2 cellular contexts compared by ENCODE assay signal in the genomic region with DNA sequence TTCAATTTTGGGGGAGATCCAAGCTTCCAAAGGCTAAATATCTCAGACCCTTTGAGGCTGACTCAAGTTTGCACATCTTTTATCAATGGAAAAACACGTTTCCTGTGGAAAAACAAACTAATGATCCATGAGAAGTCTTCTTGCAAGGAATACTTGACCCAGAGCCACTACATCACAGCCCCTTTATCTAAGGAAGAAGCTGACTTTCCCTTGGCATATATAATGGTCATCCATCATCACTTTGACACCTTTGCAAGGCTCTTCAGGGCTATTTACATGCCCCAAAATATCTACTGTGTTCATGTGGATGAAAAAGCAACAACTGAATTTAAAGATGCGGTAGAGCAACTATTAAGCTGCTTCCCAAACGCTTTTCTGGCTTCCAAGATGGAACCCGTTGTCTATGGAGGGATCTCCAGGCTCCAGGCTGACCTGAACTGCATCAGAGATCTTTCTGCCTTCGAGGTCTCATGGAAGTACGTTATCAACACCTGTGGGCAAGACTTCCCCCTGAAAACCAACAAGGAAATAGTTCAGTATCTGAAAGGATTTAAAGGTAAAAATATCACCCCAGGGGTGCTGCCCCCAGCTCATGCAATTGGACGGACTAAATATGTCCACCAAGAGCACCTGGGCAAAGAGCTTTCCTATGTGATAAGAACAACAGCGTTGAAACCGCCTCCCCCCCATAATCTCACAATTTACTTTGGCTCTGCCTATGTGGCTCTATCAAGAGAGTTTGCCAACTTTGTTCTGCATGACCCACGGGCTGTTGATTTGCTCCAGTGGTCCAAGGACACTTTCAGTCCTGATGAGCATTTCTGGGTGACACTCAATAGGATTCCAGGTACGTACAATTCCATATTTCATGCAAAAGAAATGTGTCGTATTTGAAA.
TF ChIP-seq lines count a peak whose summit lies in the region.

No MANE protein-coding gene starts in this region.

TF ChIP-seq in SK-N-SH, 30 proteins besides CTCF, POLR2A, EP300 and RAD21 (continued from another document):
- TF ChIP-seq, protein P1, sequence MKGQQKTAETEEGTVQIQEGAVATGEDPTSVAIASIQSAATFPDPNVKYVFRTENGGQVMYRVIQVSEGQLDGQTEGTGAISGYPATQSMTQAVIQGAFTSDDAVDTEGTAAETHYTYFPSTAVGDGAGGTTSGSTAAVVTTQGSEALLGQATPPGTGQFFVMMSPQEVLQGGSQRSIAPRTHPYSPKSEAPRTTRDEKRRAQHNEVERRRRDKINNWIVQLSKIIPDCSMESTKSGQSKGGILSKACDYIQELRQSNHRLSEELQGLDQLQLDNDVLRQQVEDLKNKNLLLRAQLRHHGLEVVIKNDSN (IDR thresholded peaks at IDR 0.05; ENCODE audit: borderline replicate concordance, low read depth), result no peak
- TF ChIP-seq ELF1 (IDR thresholded peaks at IDR 0.05) (no peak), YY1 (IDR thresholded peaks at IDR 0.05; ENCODE audit: low read depth) (no peak)

TF ChIP-seq in SK-N-SH treated with all-trans-retinoic acid at 6 μM for 48 hours, 23 proteins besides CTCF, POLR2A, EP300 and RAD21 (continued from another document):
- TF ChIP-seq, protein P2, sequence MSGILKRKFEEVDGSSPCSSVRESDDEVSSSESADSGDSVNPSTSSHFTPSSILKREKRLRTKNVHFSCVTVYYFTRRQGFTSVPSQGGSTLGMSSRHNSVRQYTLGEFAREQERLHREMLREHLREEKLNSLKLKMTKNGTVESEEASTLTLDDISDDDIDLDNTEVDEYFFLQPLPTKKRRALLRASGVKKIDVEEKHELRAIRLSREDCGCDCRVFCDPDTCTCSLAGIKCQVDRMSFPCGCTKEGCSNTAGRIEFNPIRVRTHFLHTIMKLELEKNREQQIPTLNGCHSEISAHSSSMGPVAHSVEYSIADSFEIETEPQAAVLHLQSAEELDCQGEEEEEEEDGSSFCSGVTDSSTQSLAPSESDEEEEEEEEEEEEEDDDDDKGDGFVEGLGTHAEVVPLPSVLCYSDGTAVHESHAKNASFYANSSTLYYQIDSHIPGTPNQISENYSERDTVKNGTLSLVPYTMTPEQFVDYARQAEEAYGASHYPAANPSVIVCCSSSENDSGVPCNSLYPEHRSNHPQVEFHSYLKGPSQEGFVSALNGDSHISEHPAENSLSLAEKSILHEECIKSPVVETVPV (CRISPR knock-in tag; IDR thresholded peaks at IDR 0.05), result no peak
- no peak for TF ChIP-seq ZNF8 (CRISPR knock-in tag; IDR thresholded peaks at IDR 0.05)
- TF ChIP-seq SNAI2 (CRISPR knock-in tag; IDR thresholded peaks at IDR 0.05), result no peak
- TF ChIP-seq BACH2 (CRISPR knock-in tag; IDR thresholded peaks at IDR 0.05; ENCODE audit: borderline replicate concordance), result no peak
- TF ChIP-seq ESRRG (CRISPR knock-in tag; IDR thresholded peaks at IDR 0.05), result no peak
TF ChIP-seq in SK-N-SH treated with all-trans-retinoic acid at 6 μM for 48 hours: peak in this region for 0.
